In the genomic region with DNA sequence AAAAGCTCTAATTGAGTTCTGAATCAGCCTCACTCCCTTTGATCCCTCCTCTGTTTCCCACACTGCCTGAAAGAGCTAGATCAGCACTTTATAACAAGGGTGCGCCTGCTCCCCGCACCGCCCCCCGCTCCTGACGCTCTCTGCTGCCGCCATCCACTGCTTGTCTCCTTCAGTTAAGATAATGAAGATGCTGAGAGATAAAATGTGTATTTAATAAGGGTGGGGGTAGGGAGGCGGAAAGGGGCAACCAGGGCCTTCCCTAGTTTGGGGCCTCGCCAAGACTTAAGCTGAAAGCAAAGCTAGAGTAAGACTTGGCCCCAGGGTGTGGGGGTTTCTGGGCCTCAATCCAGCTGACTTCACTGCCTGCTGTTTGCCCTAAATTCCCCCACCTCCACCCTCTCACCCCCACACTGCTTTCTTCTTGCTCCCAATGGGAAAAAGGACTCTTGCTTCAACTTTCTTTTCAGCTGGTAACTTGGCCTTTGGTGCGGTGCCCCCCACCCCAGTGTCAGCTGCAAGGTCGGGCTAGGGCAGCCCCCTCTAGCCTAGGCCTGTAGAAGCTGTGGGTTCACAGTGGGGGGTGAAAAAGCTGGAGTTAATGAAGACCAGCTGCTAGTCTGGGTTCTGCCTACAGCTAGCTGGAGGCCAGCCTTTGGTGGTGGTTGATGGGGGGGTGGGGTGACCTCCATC, we compare ENCODE assay signal across 1 cellular context.
TF ChIP-seq lines count a peak whose summit lies in the region.

No MANE protein-coding gene starts in this region.

TF ChIP-seq in HEK293, 187 proteins besides CTCF, POLR2A, EP300 and RAD21 (continued from another document):
- TF ChIP-seq, protein P1, sequence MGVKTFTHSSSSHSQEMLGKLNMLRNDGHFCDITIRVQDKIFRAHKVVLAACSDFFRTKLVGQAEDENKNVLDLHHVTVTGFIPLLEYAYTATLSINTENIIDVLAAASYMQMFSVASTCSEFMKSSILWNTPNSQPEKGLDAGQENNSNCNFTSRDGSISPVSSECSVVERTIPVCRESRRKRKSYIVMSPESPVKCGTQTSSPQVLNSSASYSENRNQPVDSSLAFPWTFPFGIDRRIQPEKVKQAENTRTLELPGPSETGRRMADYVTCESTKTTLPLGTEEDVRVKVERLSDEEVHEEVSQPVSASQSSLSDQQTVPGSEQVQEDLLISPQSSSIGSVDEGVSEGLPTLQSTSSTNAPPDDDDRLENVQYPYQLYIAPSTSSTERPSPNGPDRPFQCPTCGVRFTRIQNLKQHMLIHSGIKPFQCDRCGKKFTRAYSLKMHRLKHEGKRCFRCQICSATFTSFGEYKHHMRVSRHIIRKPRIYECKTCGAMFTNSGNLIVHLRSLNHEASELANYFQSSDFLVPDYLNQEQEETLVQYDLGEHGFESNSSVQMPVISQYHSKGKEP (tag by site-specific recombination; IDR thresholded peaks at IDR 0.05) = 0 out of 2 replicates have a peak, but pooled peaks have one; percentile 7
- TF ChIP-seq, protein P2, sequence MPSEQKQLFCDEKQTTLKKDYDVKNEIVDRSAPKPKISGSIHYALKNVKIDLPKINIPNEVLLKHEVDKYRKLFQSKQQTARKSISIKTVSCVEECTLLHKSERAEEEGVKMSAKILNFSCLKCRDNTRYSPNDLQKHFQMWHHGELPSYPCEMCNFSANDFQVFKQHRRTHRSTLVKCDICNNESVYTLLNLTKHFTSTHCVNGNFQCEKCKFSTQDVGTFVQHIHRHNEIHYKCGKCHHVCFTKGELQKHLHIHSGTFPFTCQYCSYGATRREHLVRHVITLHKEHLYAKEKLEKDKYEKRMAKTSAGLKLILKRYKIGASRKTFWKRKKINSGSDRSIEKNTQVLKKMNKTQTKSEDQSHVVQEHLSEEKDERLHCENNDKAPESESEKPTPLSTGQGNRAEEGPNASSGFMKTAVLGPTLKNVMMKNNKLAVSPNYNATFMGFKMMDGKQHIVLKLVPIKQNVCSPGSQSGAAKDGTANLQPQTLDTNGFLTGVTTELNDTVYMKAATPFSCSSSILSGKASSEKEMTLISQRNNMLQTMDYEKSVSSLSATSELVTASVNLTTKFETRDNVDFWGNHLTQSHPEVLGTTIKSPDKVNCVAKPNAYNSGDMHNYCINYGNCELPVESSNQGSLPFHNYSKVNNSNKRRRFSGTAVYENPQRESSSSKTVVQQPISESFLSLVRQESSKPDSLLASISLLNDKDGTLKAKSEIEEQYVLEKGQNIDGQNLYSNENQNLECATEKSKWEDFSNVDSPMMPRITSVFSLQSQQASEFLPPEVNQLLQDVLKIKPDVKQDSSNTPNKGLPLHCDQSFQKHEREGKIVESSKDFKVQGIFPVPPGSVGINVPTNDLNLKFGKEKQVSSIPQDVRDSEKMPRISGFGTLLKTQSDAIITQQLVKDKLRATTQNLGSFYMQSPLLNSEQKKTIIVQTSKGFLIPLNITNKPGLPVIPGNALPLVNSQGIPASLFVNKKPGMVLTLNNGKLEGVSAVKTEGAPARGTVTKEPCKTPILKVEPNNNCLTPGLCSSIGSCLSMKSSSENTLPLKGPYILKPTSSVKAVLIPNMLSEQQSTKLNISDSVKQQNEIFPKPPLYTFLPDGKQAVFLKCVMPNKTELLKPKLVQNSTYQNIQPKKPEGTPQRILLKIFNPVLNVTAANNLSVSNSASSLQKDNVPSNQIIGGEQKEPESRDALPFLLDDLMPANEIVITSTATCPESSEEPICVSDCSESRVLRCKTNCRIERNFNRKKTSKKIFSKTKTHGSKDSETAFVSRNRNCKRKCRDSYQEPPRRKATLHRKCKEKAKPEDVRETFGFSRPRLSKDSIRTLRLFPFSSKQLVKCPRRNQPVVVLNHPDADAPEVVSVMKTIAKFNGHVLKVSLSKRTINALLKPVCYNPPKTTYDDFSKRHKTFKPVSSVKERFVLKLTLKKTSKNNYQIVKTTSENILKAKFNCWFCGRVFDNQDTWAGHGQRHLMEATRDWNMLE (tag by site-specific recombination; conservative IDR thresholded peaks at IDR 0.05; ENCODE audit: low read depth) = no peak
- TF ChIP-seq ZNF677 (tag by site-specific recombination; IDR thresholded peaks at IDR 0.05) (no peak), ZNF610 (tag by site-specific recombination; IDR thresholded peaks at IDR 0.05; ENCODE audit: borderline replicate concordance) (peak; percentile 31; the same call in 1 of the 2 replicates)
